ENCODE assay signal across 14 cellular contexts in the genomic region with DNA sequence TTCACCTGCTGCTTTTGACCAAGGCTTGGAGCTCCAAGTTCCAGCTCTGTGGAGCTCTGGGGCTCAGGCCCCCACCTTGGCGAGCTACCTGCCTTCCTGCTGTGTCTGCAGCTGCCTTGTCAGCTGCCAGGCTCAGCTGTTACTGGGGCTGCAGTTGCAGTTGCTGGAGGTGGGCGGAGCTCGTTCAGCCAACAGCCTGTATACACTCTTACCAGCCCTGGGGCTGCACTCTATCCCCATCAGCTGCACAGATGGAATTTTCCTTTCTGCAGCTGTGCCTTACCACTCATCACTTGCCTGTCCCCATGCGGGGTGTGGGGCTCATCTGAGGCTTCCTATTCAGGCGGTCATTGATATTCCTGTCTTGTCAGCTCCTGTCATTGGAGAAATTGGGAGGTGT. TPM values are rescaled to one million over a fixed set of nuclear protein-coding genes. Genes with fewer than 3 reads are reported as not detected.
DNase-seq lines count a peak whose midpoint lies in the region; ATAC-seq and TF ChIP-seq lines count a peak whose summit lies in the region.
"Had no signal": no experiment of that assay in that cellular context is flagged by ENCODE, and none has a peak within 500 bp of the region (broad histone marks: within the 10 kb centered on the region; RNA-seq: fewer than 3 reads in every experiment).

No MANE protein-coding gene starts in this region.

- H3K27me3 Mint-ChIP-seq in stimulated activated naive CD8-positive, alpha-beta T cell treated with anti-CD3 and anti-CD28 coated beads, Interleukin-15, amount 100 ng/mL, for 72 hours = peaks cover 33% of the 10 kb centered on the region
- H3K27me3 Mint-ChIP-seq in osteocyte (ENCODE audit: unreplicated experiment) = peaks cover 18% of the 10 kb centered on the region

- WGBS in testis, 2 donors = 25 to 34% methylated on average over 5 of the region's 5 CpGs

- TF ChIP-seq CTCF in testis (IDR thresholded peaks at IDR 0.05) = no peak
- TF ChIP-seq CTCF in gastrocnemius medialis (IDR thresholded peaks at IDR 0.05 in 4 of 5, conservative IDR thresholded peaks at IDR 0.05 in 1 of 5) = no peak
- TF ChIP-seq CTCF in osteocyte (IDR thresholded peaks at IDR 0.05) = no peak

- H3K36me3 ChIP-seq in testis (ENCODE audit: low read depth, missing control alignments) = no peaks in the 10 kb centered on the region
- no peaks in the 10 kb centered on the region for H3K36me3 ChIP-seq in gastrocnemius medialis
- H3K36me3 ChIP-seq: ascending aorta had no signal

- no peaks in the 10 kb centered on the region for H3K9me3 Mint-ChIP-seq in stimulated activated naive CD8-positive, alpha-beta T cell treated with anti-CD3 and anti-CD28 coated beads, Interleukin-15, amount 100 ng/mL, for 72 hours
- H3K9me3 Mint-ChIP-seq in osteocyte (ENCODE audit: unreplicated experiment) = peaks cover 7% of the 10 kb centered on the region
- H3K9me3 Mint-ChIP-seq: activated T-helper 2 cell treated with anti-CD3 and anti-CD28 coated beads, Interferon-gamma antibody, Interleukin-2, Interleukin-4, amounts not matched to agents 10 μg/mL and 5 μg/mL and 100 μg/mL, durations not matched to agents 14 hours and 24 hours and 36 hours had no signal

- H3K4me3 ChIP-seq in testis (no peak overlapping the region), gastrocnemius medialis (no peak overlapping the region)
- H3K4me3 ChIP-seq: ascending aorta, GM12878, PC-9 had no signal

- H3K27me3 ChIP-seq in testis (no peaks in the 10 kb centered on the region), gastrocnemius medialis (peaks cover 0 to 14% (median 0%) of the 10 kb centered on the region in 3 donors)
- H3K27me3 ChIP-seq: ascending aorta had no signal

- H3K36me3 Mint-ChIP-seq in osteocyte (ENCODE audit: unreplicated experiment) = no peaks in the 10 kb centered on the region

- no peak overlapping the region for H3K4me3 Mint-ChIP-seq in stimulated activated naive CD8-positive, alpha-beta T cell treated with anti-CD3 and anti-CD28 coated beads, Interleukin-15, amount 100 ng/mL, for 72 hours
- H3K4me3 Mint-ChIP-seq in osteocyte (ENCODE audit: unreplicated experiment) = no peak overlapping the region

- no peaks in the 10 kb centered on the region for H3K9me3 ChIP-seq in testis
- no peaks in the 10 kb centered on the region for H3K9me3 ChIP-seq in gastrocnemius medialis
- H3K9me3 ChIP-seq: ascending aorta had no signal

- peak; percentile 52 for ATAC-seq in stimulated activated naive CD8-positive, alpha-beta T cell treated with anti-CD3 and anti-CD28 coated beads, Interleukin-15, Interleukin-2, amounts not matched to agents 100 U/mL and 50 U/mL, for 24 hours
- ATAC-seq in stimulated activated naive CD8-positive, alpha-beta T cell treated with anti-CD3 and anti-CD28 coated beads, Interleukin-15, amount 100 ng/mL, for 72 hours = no peak
- ATAC-seq in HG02970 (IDR thresholded peaks at IDR 0.05; ENCODE audit: low FRiP score, unreplicated experiment) = no peak
- ATAC-seq in gastrocnemius medialis = no peak
- ATAC-seq: GM12878 had no signal

- no peak for TF ChIP-seq POLR2A in testis (IDR thresholded peaks at IDR 0.05)
- TF ChIP-seq POLR2A in gastrocnemius medialis (IDR thresholded peaks at IDR 0.05) = no peak

- H3K4me1 ChIP-seq in testis = no peaks in the 10 kb centered on the region
- H3K4me1 ChIP-seq in gastrocnemius medialis = no peaks in the 10 kb centered on the region
- H3K4me1 ChIP-seq: ascending aorta had no signal

- no peak overlapping the region for H3K27ac Mint-ChIP-seq in stimulated activated naive CD8-positive, alpha-beta T cell treated with anti-CD3 and anti-CD28 coated beads, Interleukin-15, amount 100 ng/mL, for 72 hours
- no peak overlapping the region for H3K27ac Mint-ChIP-seq in osteocyte (ENCODE audit: unreplicated experiment)
- H3K27ac Mint-ChIP-seq: activated T-helper 2 cell treated with anti-CD3 and anti-CD28 coated beads, Interferon-gamma antibody, Interleukin-2, Interleukin-4, amounts not matched to agents 10 μg/mL and 5 μg/mL and 100 μg/mL, durations not matched to agents 14 hours and 24 hours and 36 hours had no signal

- H3K4me1 Mint-ChIP-seq in stimulated activated naive CD8-positive, alpha-beta T cell treated with anti-CD3 and anti-CD28 coated beads, Interleukin-15, amount 100 ng/mL, for 72 hours = no peaks in the 10 kb centered on the region
- no peaks in the 10 kb centered on the region for H3K4me1 Mint-ChIP-seq in osteocyte (ENCODE audit: unreplicated experiment)

- in situ Hi-C loops in gastrocnemius medialis (cut with MboI; ENCODE audit: low sequenced_read_pairs in 4 of 4) = no loop called here

- H3K27ac ChIP-seq in testis = no peak overlapping the region
- no peak overlapping the region for H3K27ac ChIP-seq in gastrocnemius medialis
- H3K27ac ChIP-seq: ascending aorta, PC-9 had no signal

- intact Hi-C loops in testis (cut with DNase I; ENCODE audit: low total_unique reads) (no loop called here), gastrocnemius medialis (cut with DNase I; ENCODE audit: low total_unique reads) (no loop called here)

- DNase-seq in stimulated activated naive CD8-positive, alpha-beta T cell treated with anti-CD3 and anti-CD28 coated beads, Interleukin-15, Interleukin-2, amounts not matched to agents 100 U/mL and 50 U/mL, for 24 hours = no peak
- DNase-seq in stimulated activated naive CD8-positive, alpha-beta T cell treated with anti-CD3 and anti-CD28 coated beads, Interleukin-15, amount 100 ng/mL, for 72 hours = no peak
- peak; percentile 89 for DNase-seq in NCI-H345 (lab: John Stamatoyannopoulos, UW)
- peak; percentile 17 for DNase-seq in SW480 (ENCODE audit: low spot score)
- no peak for DNase-seq in testis
- no peak for DNase-seq in gastrocnemius medialis
- no peak for DNase-seq in osteocyte (ENCODE audit: extremely low spot score, unreplicated experiment)
- DNase-seq: activated CD4-positive, alpha-beta T cell treated with anti-CD3 and anti-CD28 coated beads, Interleukin-2, amount 50 U/mL, for 48 hours; cortex of kidney; PC-9 had no signal

RNA-seq across cellular contexts. Expression of gene SYN2, which starts 9.1 kb away (rescaled TPM):
- total RNA-seq in testis (10 to 100 TPM; 15.0 to 17.4 TPM), gastrocnemius medialis (1 to 10 TPM; 1.4 to 4.1 (median 2.3) TPM), osteocyte (0.46 TPM in 1 of 2 replicates, not detected in the other)
- 10.6 TPM for polyA plus RNA-seq in testis (ENCODE audit: insufficient read depth, low read depth, low replicate concordance)
- total RNA-seq: GM12878 had no signal

Comparison
In these comparisons a context has a peak if more than half of its experiments do, and no peak if none do; other contexts are left out.
1. DNase-seq: peak in NCI-H345 (single experiment) and SW480 (single experiment); none in stimulated activated naive CD8-positive, alpha-beta T cell treated with anti-CD3 and anti-CD28 coated beads, Interleukin-15, Interleukin-2, amounts not matched to agents 100 U/mL and 50 U/mL, for 24 hours (single experiment), stimulated activated naive CD8-positive, alpha-beta T cell treated with anti-CD3 and anti-CD28 coated beads, Interleukin-15, amount 100 ng/mL, for 72 hours (0 of 2), testis (single experiment), gastrocnemius medialis (0 of 2) and osteocyte (single experiment).